In genomic region chr15:78050441-78050809, GRCh38 we compare ENCODE assay signal across 9 cellular contexts. TPM values are rescaled to one million over a fixed set of nuclear protein-coding genes. Genes with fewer than 3 reads are reported as not detected.
DNase-seq lines count a peak whose midpoint lies in the region; ATAC-seq and TF ChIP-seq lines count a peak whose summit lies in the region.
"Had no signal": no experiment of that assay in that cellular context is flagged by ENCODE, and none has a peak within 500 bp of the region (broad histone marks: within the 10 kb centered on the region; RNA-seq: fewer than 3 reads in every experiment).

No MANE protein-coding gene starts in this region.

- H3K27me3 Mint-ChIP-seq in GM23338 (ENCODE audit: insufficient read depth, low read depth, poor library complexity), result no peaks in the 10 kb centered on the region
- H3K27me3 Mint-ChIP-seq: memory B cell had no signal

- DNase-seq in GM23338 (ENCODE audit: low spot score) (no peak), mucosa of descending colon (peak in 1 of 3 donors; percentile 4), NCI-H1092 treated with DMSO at 0.1 percent for 48 hours (lab: John Stamatoyannopoulos, UW) (no peak), pons (ENCODE audit: low spot score) (no peak)

- H3K36me3 Mint-ChIP-seq in GM23338 (ENCODE audit: low read depth), result no peaks in the 10 kb centered on the region

- ATAC-seq in GM18517 (IDR thresholded peaks at IDR 0.05; ENCODE audit: unreplicated experiment), result peak; percentile 32
- ATAC-seq in GM23338, result peak; percentile 29
- peak; percentile 37 for ATAC-seq in mucosa of descending colon
- no peak for ATAC-seq in esophagus mucosa
- no peak for ATAC-seq in HG02763 (IDR thresholded peaks at IDR 0.05; ENCODE audit: unreplicated experiment)

- H3K27ac ChIP-seq in GM23338 (ENCODE audit: low read depth) (0 out of 2 replicates have a peak overlapping the region, but pooled peaks have one; percentile 53), OCI-LY1 (ENCODE audit: low read depth, low read length, poor library complexity, severe bottlenecking) (peak overlapping the region; percentile 58)

- H3K4me3 ChIP-seq in GM23338 (no peak overlapping the region), OCI-LY1 (ENCODE audit: low read depth, low read length, poor library complexity, severe bottlenecking) (no peak overlapping the region), mucosa of descending colon (no peak overlapping the region)

- H3K79me2 ChIP-seq in GM23338 (replicated peaks; ENCODE audit: insufficient read depth) (peaks cover 8% of the 10 kb centered on the region), OCI-LY1 (ENCODE audit: insufficient read depth, low read length) (peaks cover 4% of the 10 kb centered on the region; the same call in 1 of the 2 replicates)

- H3K36me3 ChIP-seq in GM23338 (ENCODE audit: insufficient read depth) (no peaks in the 10 kb centered on the region), OCI-LY1 (ENCODE audit: insufficient read depth, low read length) (peaks cover 27% of the 10 kb centered on the region), mucosa of descending colon (ENCODE audit: low read depth) (no peaks in the 10 kb centered on the region)

- intact Hi-C loops in mucosa of descending colon (cut with DNase I, micrococcal nuclease), result no loop called here

- H3K4me2 ChIP-seq in GM23338, result no peak overlapping the region
- no peak overlapping the region; the same call in 1 of the 2 replicates for H3K4me2 ChIP-seq in OCI-LY1 (ENCODE audit: low read length)

- H3K9me3 Mint-ChIP-seq in GM23338, result no peaks in the 10 kb centered on the region
- H3K9me3 Mint-ChIP-seq: memory B cell had no signal

- no peaks in the 10 kb centered on the region for H3K9me3 ChIP-seq in OCI-LY1 (ENCODE audit: low read length)
- H3K9me3 ChIP-seq in mucosa of descending colon, result no peaks in the 10 kb centered on the region

- no peaks in the 10 kb centered on the region for H3K27me3 ChIP-seq in GM23338 (ENCODE audit: insufficient read depth)
- no peaks in the 10 kb centered on the region for H3K27me3 ChIP-seq in OCI-LY1 (ENCODE audit: insufficient read depth, low read length)

- H2AFZ ChIP-seq in GM23338 (no peak overlapping the region), OCI-LY1 (ENCODE audit: low read length) (no peak overlapping the region)

- peaks cover 17% of the 10 kb centered on the region for H3K4me1 Mint-ChIP-seq in GM23338

- TF ChIP-seq CTCF in GM23338 (conservative IDR thresholded peaks at IDR 0.05; ENCODE audit: low read depth in 2 of 2) (no peak), OCI-LY1 (IDR thresholded peaks at IDR 0.05; ENCODE audit: low read length) (no peak), mucosa of descending colon (IDR thresholded peaks at IDR 0.05) (no peak)

- no peaks in the 10 kb centered on the region for H3F3A ChIP-seq in GM23338 (replicated peaks; ENCODE audit: low read depth)
- H3F3A ChIP-seq in OCI-LY1 (ENCODE audit: insufficient read depth, low read length), result no peaks in the 10 kb centered on the region

- H3K9ac ChIP-seq in OCI-LY1 (ENCODE audit: low read length), result no peak overlapping the region

- no peak overlapping the region for H3K4me3 Mint-ChIP-seq in GM23338
- H3K4me3 Mint-ChIP-seq: memory B cell had no signal

- H3K4me1 ChIP-seq in GM23338 (ENCODE audit: insufficient read depth), result peaks cover 29% of the 10 kb centered on the region; the same call in 1 of the 2 replicates
- peaks cover 80% of the 10 kb centered on the region for H3K4me1 ChIP-seq in OCI-LY1 (ENCODE audit: insufficient read depth, low read length, severe bottlenecking)
- peaks cover 77% of the 10 kb centered on the region for H3K4me1 ChIP-seq in mucosa of descending colon (ENCODE audit: low read depth)

- no peak overlapping the region for H3K27ac Mint-ChIP-seq in GM23338
- H3K27ac Mint-ChIP-seq: memory B cell had no signal

- no peaks in the 10 kb centered on the region for H3K9me2 ChIP-seq in GM23338 (ENCODE audit: insufficient read depth)
- no peaks in the 10 kb centered on the region for H3K9me2 ChIP-seq in OCI-LY1 (ENCODE audit: low read depth, low read length)

- H4K20me1 ChIP-seq in GM23338 (replicated peaks; ENCODE audit: insufficient read depth), result no peaks in the 10 kb centered on the region
- no peaks in the 10 kb centered on the region for H4K20me1 ChIP-seq in OCI-LY1 (ENCODE audit: insufficient read depth, low read length)

TF ChIP-seq in GM23338, 12 proteins besides CTCF, POLR2A, EP300 and RAD21 (continues in another document):
- TF ChIP-seq POLR2AphosphoS5 (IDR thresholded peaks at IDR 0.05; ENCODE audit: low read depth) (no peak), EZH2phosphoT487 (IDR thresholded peaks at IDR 0.05; ENCODE audit: unreplicated experiment) (no peak), ETS1 (IDR thresholded peaks at IDR 0.05) (no peak), CREB1 (CRISPR knock-in tag; IDR thresholded peaks at IDR 0.05; ENCODE audit: low read depth) (no peak), EZH2 (IDR thresholded peaks at IDR 0.05; ENCODE audit: low read depth, unreplicated experiment) (no peak), ZNF462 (CRISPR knock-in tag; IDR thresholded peaks at IDR 0.05) (no peak), ZNF331 (CRISPR knock-in tag; IDR thresholded peaks at IDR 0.05; ENCODE audit: low read depth) (no peak), ZNF114 (CRISPR knock-in tag; IDR thresholded peaks at IDR 0.05) (no peak)

RNA-seq across cellular contexts. Expression of gene TBC1D2B, which starts 27.1 kb away (rescaled TPM):
- 17.0 and 17.8 TPM in 2 replicates for total RNA-seq in GM23338 (2014; rRNA removed; shearing (Covaris generic))
- 3.6 and 5.2 TPM in 2 replicates for polyA plus RNA-seq in GM23338 (2016; fragmentation: Nextera tagmentation; extraction: Ambion mirVana)
- total RNA-seq in mucosa of descending colon (10 to 100 TPM; 54.8 to 65.6 (median 57.0) TPM), esophagus mucosa (18.6 TPM)

RNA-seq across cellular contexts. Expression of gene SH2D7, which starts 41.9 kb away (rescaled TPM):
- not detected in 2 replicates for total RNA-seq in GM23338 (2014; rRNA removed; shearing (Covaris generic))
- 0.31 and 0.33 TPM in 2 replicates for polyA plus RNA-seq in GM23338 (2016; fragmentation: Nextera tagmentation; extraction: Ambion mirVana)
- total RNA-seq in mucosa of descending colon, result 1 to 10 TPM; 1.9 to 2.8 (median 2.2) TPM
- total RNA-seq in esophagus mucosa, result not detected

Comparison
In these comparisons a context has a peak if more than half of its experiments do, and no peak if none do; other contexts are left out.
1. ATAC-seq: peak in GM18517 (single experiment), GM23338 (single experiment) and mucosa of descending colon (single experiment); none in esophagus mucosa (single experiment) and HG02763 (single experiment).